26 cellular contexts compared by ENCODE assay signal in the genomic region with DNA sequence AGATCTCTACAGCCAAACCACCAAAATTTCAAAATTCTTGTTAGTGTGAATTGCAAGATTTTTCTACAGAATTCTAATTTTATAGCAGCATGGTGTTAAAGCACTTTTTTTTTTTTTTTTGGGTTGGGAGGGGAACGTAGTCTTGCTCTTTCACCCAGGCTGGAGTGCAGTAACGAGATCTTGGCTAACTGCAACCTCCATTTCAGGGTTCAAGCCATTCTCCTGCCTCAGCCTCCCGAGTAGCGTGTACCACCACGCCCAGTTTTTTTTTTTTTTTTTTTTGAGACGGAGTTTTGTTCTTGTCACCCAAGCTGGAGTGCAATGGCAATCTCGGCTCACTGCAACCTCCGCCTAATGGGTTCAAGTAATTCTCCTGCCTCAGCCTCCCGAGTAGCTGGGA.
"Had no signal": no experiment of that assay in that cellular context is flagged by ENCODE, and none has a peak within 500 bp of the region (broad histone marks: within the 10 kb centered on the region; RNA-seq: fewer than 3 reads in every experiment).

No MANE protein-coding gene starts in this region.

- ATAC-seq: left colon; left lung; lower lobe of right lung; naive thymus-derived CD8-positive, alpha-beta T cell; pancreas; sciatic nerve; stimulated activated effector memory CD8-positive, alpha-beta T cell treated with anti-CD3 and anti-CD28 coated beads, Interleukin-12 subunit alpha, Interleukin-12 subunit beta, amount 100 ng/mL, for 72 hours; upper lobe of right lung had no signal

- H3K27me3 ChIP-seq: left lung, pancreas, spleen, suprapubic skin, tibial artery, upper lobe of right lung had no signal

- H3K36me3 ChIP-seq: left lung, lower lobe of right lung, pancreas, prostate gland, spleen, suprapubic skin, thoracic aorta, tibial artery, upper lobe of right lung had no signal

- H3K9me3 ChIP-seq: left lung, lower lobe of right lung, pancreas, prostate gland, spleen, suprapubic skin, thoracic aorta, tibial artery, upper lobe of right lung had no signal

- H3K27me3 Mint-ChIP-seq: naive thymus-derived CD8-positive, alpha-beta T cell; stimulated activated naive CD8-positive, alpha-beta T cell treated with anti-CD3 and anti-CD28 coated beads, Interleukin-15, Interleukin-2, amounts not matched to agents 100 ng/mL and 50 ng/mL, for 24 hours had no signal

- H3K27ac ChIP-seq: left lung, lower lobe of right lung, pancreas, prostate gland, spleen, suprapubic skin, thoracic aorta, tibial artery had no signal

- H3K4me3 ChIP-seq: left lung, lower lobe of right lung, pancreas, prostate gland, spleen, suprapubic skin, thoracic aorta, tibial artery, upper lobe of right lung had no signal

- H3K9me3 Mint-ChIP-seq: immature natural killer cell; naive thymus-derived CD8-positive, alpha-beta T cell; nephron; neural crest cell; stimulated activated effector memory CD8-positive, alpha-beta T cell treated with anti-CD3 and anti-CD28 coated beads, Interleukin-12 subunit alpha, Interleukin-12 subunit beta, amount 100 ng/mL, for 72 hours; stimulated activated naive CD8-positive, alpha-beta T cell treated with anti-CD3 and anti-CD28 coated beads, Interleukin-15, Interleukin-2, amounts not matched to agents 100 ng/mL and 50 ng/mL, for 24 hours had no signal

- H3K36me3 Mint-ChIP-seq: naive thymus-derived CD8-positive, alpha-beta T cell; stimulated activated effector memory CD8-positive, alpha-beta T cell treated with anti-CD3 and anti-CD28 coated beads, Interleukin-12 subunit alpha, Interleukin-12 subunit beta, amount 100 ng/mL, for 72 hours had no signal

- DNase-seq: hypothalamus; immature natural killer cell; kidney; left colon; left lung; lower lobe of right lung; mammary epithelial cell; mesenchymal stem cell; naive thymus-derived CD8-positive, alpha-beta T cell; nucleus accumbens; pancreas; small intestine; spleen; stimulated activated CD4-positive, alpha-beta T cell treated with anti-CD3 and anti-CD28 coated beads, Interleukin-4, amount 100 ng/mL, for 24 hours; stimulated activated naive CD4-positive, alpha-beta T cell; tibial artery; trophoblast cell; upper lobe of right lung had no signal

- H3K4me1 ChIP-seq: prostate gland had no signal

- H3K27ac Mint-ChIP-seq: immature natural killer cell; naive thymus-derived CD8-positive, alpha-beta T cell; nephron; stimulated activated effector memory CD8-positive, alpha-beta T cell treated with anti-CD3 and anti-CD28 coated beads, Interleukin-12 subunit alpha, Interleukin-12 subunit beta, amount 100 ng/mL, for 72 hours; stimulated activated naive CD8-positive, alpha-beta T cell treated with anti-CD3 and anti-CD28 coated beads, Interleukin-15, Interleukin-2, amounts not matched to agents 100 ng/mL and 50 ng/mL, for 24 hours had no signal

- H3K4me3 Mint-ChIP-seq: immature natural killer cell; naive thymus-derived CD8-positive, alpha-beta T cell; nephron; neural crest cell; stimulated activated effector memory CD8-positive, alpha-beta T cell treated with anti-CD3 and anti-CD28 coated beads, Interleukin-12 subunit alpha, Interleukin-12 subunit beta, amount 100 ng/mL, for 72 hours; stimulated activated naive CD8-positive, alpha-beta T cell treated with anti-CD3 and anti-CD28 coated beads, Interleukin-15, Interleukin-2, amounts not matched to agents 100 ng/mL and 50 ng/mL, for 24 hours had no signal

- H3K4me1 Mint-ChIP-seq: nephron had no signal
